31 cellular contexts compared by ENCODE assay signal in the genomic region with DNA sequence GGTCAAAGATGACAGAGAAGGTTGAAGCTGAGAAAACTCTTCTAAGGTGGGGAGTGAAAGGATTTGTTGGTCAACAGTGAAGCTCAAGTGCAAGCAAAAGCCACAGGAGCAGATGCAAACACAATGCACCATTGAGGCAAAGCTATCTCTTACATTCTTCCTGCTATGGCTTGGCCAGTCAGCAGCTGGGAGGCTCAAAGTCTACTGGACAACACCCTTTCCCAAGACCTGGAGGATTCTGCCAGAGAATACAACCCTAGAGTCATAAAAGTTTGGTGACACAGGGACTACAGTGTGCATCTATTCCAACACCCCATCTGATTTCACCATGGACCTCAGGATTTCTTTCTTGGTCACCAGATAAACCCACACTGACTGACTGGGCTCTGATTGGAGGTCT.
"Had no signal": no experiment of that assay in that cellular context is flagged by ENCODE, and none has a peak within 500 bp of the region (broad histone marks: within the 10 kb centered on the region; RNA-seq: fewer than 3 reads in every experiment).

No MANE protein-coding gene starts in this region.

- H3K27me3 ChIP-seq: heart right ventricle, left lung, pancreas, testis, thyroid gland, upper lobe of right lung had no signal

- H3K4me1 ChIP-seq: heart right ventricle, left lung, lower lobe of right lung, pancreas, prostate gland, stomach, testis, thyroid gland, upper lobe of right lung had no signal

- H3K27ac ChIP-seq: heart right ventricle, left lung, lower lobe of right lung, pancreas, prostate gland, skin epidermis, spleen, stomach, testis, thyroid gland, upper lobe of right lung had no signal

- H3K9me3 ChIP-seq: left lung, lower lobe of right lung, pancreas, prostate gland, spleen, stomach, testis, thyroid gland, upper lobe of right lung had no signal

- FAIRE-seq: keratinocyte, pancreas, urothelium cell line had no signal

- DNase-seq: heart right ventricle; hippocampal formation; kidney glomerular epithelial cell; left cardiac atrium; left lung; lower lobe of right lung; mammary epithelial cell; mesenchymal stem cell; naive thymus-derived CD8-positive, alpha-beta T cell; nucleus accumbens; pancreas; posterior cingulate gyrus; retina; right cardiac atrium; spleen; stimulated activated CD4-positive, alpha-beta T cell treated with anti-CD3 and anti-CD28 coated beads, Interleukin-1b, Interleukin-23, amount 100 ng/mL, for 48 hours; stimulated activated CD4-positive, alpha-beta T cell treated with anti-CD3 and anti-CD28 coated beads, Interleukin-2, amount 100 ng/mL, for 48 hours; stimulated activated CD4-positive, alpha-beta T cell treated with anti-CD3 and anti-CD28 coated beads, Interleukin-4, amount 100 ng/mL, for 4 hours; stimulated activated CD8-positive, alpha-beta memory T cell treated with anti-CD3 and anti-CD28 coated beads, Interleukin-4, amount 100 ng/mL, for 48 hours; stimulated activated naive CD4-positive, alpha-beta T cell treated with Interleukin-2 at 50 U/mL for 16 hours; stomach; testis; thyroid gland; trophoblast cell; upper lobe of right lung had no signal

- ATAC-seq: heart right ventricle; left cardiac atrium; left lung; lower lobe of right lung; naive thymus-derived CD8-positive, alpha-beta T cell; pancreas; right cardiac atrium; sciatic nerve; stimulated activated memory B cell treated with anti-CD40 and anti-IgM and Interleukin-4, amounts not matched to agents 10 μg/mL and 1 μg/mL and 100 μg/mL, for 72 hours; upper lobe of right lung had no signal

- H3K4me3 ChIP-seq: heart right ventricle, left lung, lower lobe of right lung, pancreas, prostate gland, skin epidermis, spleen, stomach, testis, thyroid gland, upper lobe of right lung had no signal

- H3K36me3 ChIP-seq: heart right ventricle, left lung, lower lobe of right lung, pancreas, prostate gland, spleen, stomach, thyroid gland, upper lobe of right lung had no signal
